ENCODE assay signal across 1 cellular context in genomic region chr19:49923055-49924003, GRCh38.
A peak's percentile ranks its signal among the peaks of the same experiment; 100 is the strongest.
TF ChIP-seq lines count a peak whose summit lies in the region.

No MANE protein-coding gene starts in this region.

TF ChIP-seq in GM12878, 131 proteins besides CTCF, POLR2A, EP300 and RAD21:
- no peak for TF ChIP-seq ZNF274 (IDR thresholded peaks at IDR 0.05; ENCODE audit: insufficient read depth, insufficient read length)
- 0 out of 2 replicates have a peak, but pooled peaks have one; percentile 5 for TF ChIP-seq POLR2AphosphoS2 (IDR thresholded peaks at IDR 0.05; ENCODE audit: low read depth, low read length)
- TF ChIP-seq GATAD2B (conservative IDR thresholded peaks at IDR 0.05; ENCODE audit: low read depth) = no peak
- no peak for TF ChIP-seq HSF1 (IDR thresholded peaks at IDR 0.05; ENCODE audit: low read depth, low read length)
- no peak for TF ChIP-seq SPI1 (IDR thresholded peaks at IDR 0.05; ENCODE audit: borderline replicate concordance, insufficient read depth, low read depth, low read length)
- TF ChIP-seq PAX8 (IDR thresholded peaks at IDR 0.05) = no peak
